27 cellular contexts compared by ENCODE assay signal in the genomic region with DNA sequence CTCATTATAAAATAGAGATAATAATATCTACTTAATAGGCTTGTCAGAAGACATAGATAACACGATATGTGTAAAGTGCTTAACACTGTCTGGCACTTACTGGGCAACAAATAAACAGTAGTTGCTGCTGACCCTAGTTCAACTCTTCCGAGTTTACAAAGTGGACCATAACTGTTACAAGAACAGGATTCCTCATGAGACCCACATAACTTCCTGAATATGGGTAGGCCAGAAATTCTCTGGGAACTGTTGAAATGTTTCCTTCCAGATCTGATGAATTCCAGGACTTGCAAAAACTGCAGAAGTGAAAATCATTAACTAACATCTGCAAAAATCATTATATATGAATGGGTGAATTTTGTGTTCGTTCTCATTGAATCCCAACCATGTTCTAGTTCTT.
A peak's percentile ranks its signal among the peaks of the same experiment; 100 is the strongest.
DNase-seq lines count a peak whose midpoint lies in the region; ATAC-seq and TF ChIP-seq lines count a peak whose summit lies in the region.
"Had no signal": no experiment of that assay in that cellular context is flagged by ENCODE, and none has a peak within 500 bp of the region (broad histone marks: within the 10 kb centered on the region; RNA-seq: fewer than 3 reads in every experiment).

No MANE protein-coding gene starts in this region.

- H3K4me3 ChIP-seq in DND-41 (ENCODE audit: low read depth in 1 of 2, low read length in 2 of 2) (no peak overlapping the region), mammary epithelial cell (replicated peaks in 1 of 3; ENCODE audit: insufficient read depth in 1 of 3, low read depth in 2 of 3, low read length in 3 of 3) (no peak overlapping the region), heart right ventricle (no peak overlapping the region), psoas muscle (no peak overlapping the region)
- H3K4me3 ChIP-seq: adrenal gland, body of pancreas, esophagus muscularis mucosa, GM12878, lung, PC-9, sigmoid colon, transverse colon had no signal

- H3K4me2 ChIP-seq in DND-41 (ENCODE audit: insufficient read depth, low read length) (no peak overlapping the region), mammary epithelial cell (ENCODE audit: insufficient read depth, low read depth, low read length) (no peak overlapping the region)
- H3K4me2 ChIP-seq: PC-9 had no signal

- H3K9ac ChIP-seq in DND-41 (ENCODE audit: low read depth, low read length) = no peak overlapping the region
- H3K9ac ChIP-seq in mammary epithelial cell (ENCODE audit: insufficient read depth, low read length) = no peak overlapping the region

- no peak for ATAC-seq in DND-41 (ENCODE audit: insufficient read depth, low read depth)
- peak in 6 of 8 donors; percentile 81 to 92 (median 90) for ATAC-seq in heart right ventricle
- peak in 1 of 4 donors; percentile 57 for ATAC-seq in psoas muscle
- ATAC-seq in activated CD4-positive, CD25-positive, alpha-beta regulatory T cell treated with anti-CD3 and anti-CD28 coated beads, Interleukin-2, amount 50 U/mL, for 24 hours = no peak
- ATAC-seq: body of pancreas, GM12878 had no signal

- no TSS peak for BruUV-seq in mammary epithelial cell (replicated peaks; lab: Mats Ljungman, UMichigan)

- H2AFZ ChIP-seq in DND-41 (ENCODE audit: low read depth, low read length) (0 out of 2 replicates have a peak overlapping the region, but pooled peaks have one; percentile 7), mammary epithelial cell (ENCODE audit: low read depth, low read length) (peak overlapping the region; percentile 1)

- H3K36me3 Mint-ChIP-seq in immature natural killer cell = peaks cover 0 to 2% (median 0%) of the 10 kb centered on the region in 3 donors
- H3K36me3 Mint-ChIP-seq: activated CD4-positive, alpha-beta memory T cell treated with anti-CD3 and anti-CD28 coated beads for 36 hours had no signal

- in situ Hi-C loops in mammary epithelial cell (cut with MboI; ENCODE audit: low sequenced_read_pairs in 2 of 2) = no loop called here

- 69% methylated on average over 3 of the region's 3 CpGs for WGBS in mammary epithelial cell (ENCODE audit: low coverage, missing lambda C conversion rate)
- 25 to 32% methylated on average over 3 of the region's 3 CpGs for WGBS in heart right ventricle, 2 donors
- WGBS in psoas muscle, 3 donors = 31 to 43% (median 38%) methylated on average over 3 of the region's 3 CpGs

- no peaks in the 10 kb centered on the region for H3K79me2 ChIP-seq in DND-41 (ENCODE audit: insufficient read depth, low read length)
- no peaks in the 10 kb centered on the region for H3K79me2 ChIP-seq in mammary epithelial cell (ENCODE audit: insufficient read depth, low read length)

- H3K9me3 Mint-ChIP-seq in immature natural killer cell = peaks cover 0 to 17% (median 7%) of the 10 kb centered on the region in 6 donors

- no peaks in the 10 kb centered on the region for H4K20me1 ChIP-seq in DND-41 (ENCODE audit: insufficient read depth, low read length)
- H4K20me1 ChIP-seq in mammary epithelial cell (ENCODE audit: insufficient read depth, low read length) = no peaks in the 10 kb centered on the region

- dilution Hi-C loops in mammary epithelial cell (cut with HindIII; ENCODE audit: low sequenced_read_pairs) = no loop called here

- no peak overlapping the region for H3K4me3 Mint-ChIP-seq in immature natural killer cell
- H3K4me3 Mint-ChIP-seq: activated CD4-positive, alpha-beta memory T cell treated with anti-CD3 and anti-CD28 coated beads for 36 hours; activated naive CD4-positive, alpha-beta T cell treated with anti-CD3 and anti-CD28 coated beads for 36 hours; CD8-positive, alpha-beta memory T cell had no signal

- no peak for TF ChIP-seq CTCF in DND-41 (IDR thresholded peaks at IDR 0.05; ENCODE audit: borderline replicate concordance, extremely low read depth, low read length, poor library complexity, severe bottlenecking)
- no peak for TF ChIP-seq CTCF in mammary epithelial cell (conservative IDR thresholded peaks at IDR 0.05 in 1 of 2, IDR thresholded peaks at IDR 0.05 in 1 of 2; ENCODE audit: extremely low read depth in 1 of 2, insufficient read depth in 1 of 2, low read depth in 1 of 2, low read length in 2 of 2)
- TF ChIP-seq CTCF in heart right ventricle (IDR thresholded peaks at IDR 0.05) = no peak
- TF ChIP-seq CTCF in psoas muscle (IDR thresholded peaks at IDR 0.05) = no peak

- H3K27me3 ChIP-seq in DND-41 (ENCODE audit: insufficient read depth, low read length, poor library complexity) (no peaks in the 10 kb centered on the region), mammary epithelial cell (ENCODE audit: insufficient read depth, low read length) (no peaks in the 10 kb centered on the region), heart right ventricle (no peaks in the 10 kb centered on the region), psoas muscle (ENCODE audit: insufficient read depth in 3 of 3, low read length in 2 of 3) (no peaks in the 10 kb centered on the region)
- H3K27me3 ChIP-seq: adrenal gland, body of pancreas, esophagus muscularis mucosa, sigmoid colon, transverse colon had no signal

- H3K4me1 ChIP-seq in DND-41 (ENCODE audit: insufficient read depth, low read length) (no peaks in the 10 kb centered on the region), mammary epithelial cell (ENCODE audit: insufficient read depth, low read length) (no peaks in the 10 kb centered on the region), heart right ventricle (peaks cover 0 to 28% (median 3%) of the 10 kb centered on the region in 9 donors), psoas muscle (no peaks in the 10 kb centered on the region)
- H3K4me1 ChIP-seq: adrenal gland, body of pancreas, esophagus muscularis mucosa, sigmoid colon had no signal

- H3K4me1 Mint-ChIP-seq in immature natural killer cell = no peaks in the 10 kb centered on the region
- H3K4me1 Mint-ChIP-seq: CD8-positive, alpha-beta memory T cell had no signal

- no peak for DNase-seq in DND-41
- DNase-seq in mammary epithelial cell = no peak
- DNase-seq in heart right ventricle = no peak
- DNase-seq in psoas muscle = no peak
- DNase-seq in immature natural killer cell = no peak
- DNase-seq in COLO668 (lab: John Stamatoyannopoulos, UW; ENCODE audit: unreplicated experiment) = no peak
- DNase-seq in activated naive CD4-positive, alpha-beta T cell treated with Interleukin-2 at 50 U/mL for 16 hours = no peak
- DNase-seq: ACHN; activated CD4-positive, alpha-beta memory T cell treated with anti-CD3 and anti-CD28 coated beads for 36 hours; activated CD4-positive, alpha-beta T cell treated with anti-CD3 and anti-CD28 coated beads for 1 hour; activated naive CD4-positive, alpha-beta T cell treated with anti-CD3 and anti-CD28 coated beads for 36 hours; adrenal gland; body of pancreas; CD8-positive, alpha-beta memory T cell; H7; Kasumi-1; NCI-H146; PC-9; posterior cingulate gyrus; sigmoid colon; stimulated activated CD4-positive, alpha-beta T cell treated with anti-CD3 and anti-CD28 coated beads, Interleukin-15, amount 100 ng/mL, for 24 hours; stimulated activated CD4-positive, alpha-beta T cell treated with anti-CD3 and anti-CD28 coated beads, Interleukin-4, amount 100 ng/mL, for 4 hours; transverse colon had no signal

- peaks cover 0 to 3% (median 1%) of the 10 kb centered on the region in 3 donors for H3K27me3 Mint-ChIP-seq in immature natural killer cell (ENCODE audit: low read depth in 3 of 3)
- H3K27me3 Mint-ChIP-seq: activated CD4-positive, alpha-beta memory T cell treated with anti-CD3 and anti-CD28 coated beads for 36 hours; CD8-positive, alpha-beta memory T cell had no signal

- no peak overlapping the region for H3K27ac ChIP-seq in DND-41 (ENCODE audit: low read length)
- H3K27ac ChIP-seq in mammary epithelial cell (ENCODE audit: insufficient read depth, low read depth, low read length) = no peak overlapping the region
- H3K27ac ChIP-seq in heart right ventricle = peak overlapping the region in 8 of 10 donors; percentile 43 to 81 (median 54)
- H3K27ac ChIP-seq in psoas muscle = peak overlapping the region; percentile 38
- H3K27ac ChIP-seq: adrenal gland, body of pancreas, esophagus muscularis mucosa, PC-9, sigmoid colon, transverse colon had no signal

- H3K27ac Mint-ChIP-seq in immature natural killer cell = no peak overlapping the region
- H3K27ac Mint-ChIP-seq: activated CD4-positive, alpha-beta memory T cell treated with anti-CD3 and anti-CD28 coated beads for 36 hours; activated naive CD4-positive, alpha-beta T cell treated with anti-CD3 and anti-CD28 coated beads for 36 hours; CD8-positive, alpha-beta memory T cell had no signal

- CTCF ChIA-PET in mammary epithelial cell (lab: Charles Lee; ENCODE audit: low non-redundant PET) = no interaction called here

- intact Hi-C loops in mammary epithelial cell (cut with micrococcal nuclease) (no loop called here), heart right ventricle (cut with DNase I) (no loop called here), psoas muscle (cut with DNase I) (no loop called here)

- H3K36me3 ChIP-seq in DND-41 (ENCODE audit: insufficient read depth, low read length) (no peaks in the 10 kb centered on the region), mammary epithelial cell (ENCODE audit: insufficient read depth, low read length) (no peaks in the 10 kb centered on the region), heart right ventricle (no peaks in the 10 kb centered on the region), psoas muscle (ENCODE audit: insufficient read depth in 1 of 2, low read depth in 1 of 2) (no peaks in the 10 kb centered on the region)
- H3K36me3 ChIP-seq: adrenal gland, esophagus muscularis mucosa, sigmoid colon, transverse colon had no signal

- H3K9me3 ChIP-seq in DND-41 (ENCODE audit: insufficient read depth, low read length, severe bottlenecking) (no peaks in the 10 kb centered on the region), mammary epithelial cell (replicated peaks; ENCODE audit: insufficient read depth, low read length) (no peaks in the 10 kb centered on the region), heart right ventricle (peaks cover 0 to 11% (median 0%) of the 10 kb centered on the region in 11 donors), psoas muscle (no peaks in the 10 kb centered on the region)
- H3K9me3 ChIP-seq: adrenal gland, body of pancreas, esophagus muscularis mucosa, sigmoid colon, transverse colon had no signal

Comparison
In these comparisons a context has a peak if more than half of its experiments do, and no peak if none do; other contexts are left out.
1. ATAC-seq: peak in heart right ventricle (6 of 8); none in DND-41 (single experiment) and activated CD4-positive, CD25-positive, alpha-beta regulatory T cell treated with anti-CD3 and anti-CD28 coated beads, Interleukin-2, amount 50 U/mL, for 24 hours (0 of 2).
2. H3K27ac ChIP-seq: peak in heart right ventricle (8 of 10) and psoas muscle (single experiment); none in DND-41 (single experiment) and mammary epithelial cell (single experiment).